In the genomic region with DNA sequence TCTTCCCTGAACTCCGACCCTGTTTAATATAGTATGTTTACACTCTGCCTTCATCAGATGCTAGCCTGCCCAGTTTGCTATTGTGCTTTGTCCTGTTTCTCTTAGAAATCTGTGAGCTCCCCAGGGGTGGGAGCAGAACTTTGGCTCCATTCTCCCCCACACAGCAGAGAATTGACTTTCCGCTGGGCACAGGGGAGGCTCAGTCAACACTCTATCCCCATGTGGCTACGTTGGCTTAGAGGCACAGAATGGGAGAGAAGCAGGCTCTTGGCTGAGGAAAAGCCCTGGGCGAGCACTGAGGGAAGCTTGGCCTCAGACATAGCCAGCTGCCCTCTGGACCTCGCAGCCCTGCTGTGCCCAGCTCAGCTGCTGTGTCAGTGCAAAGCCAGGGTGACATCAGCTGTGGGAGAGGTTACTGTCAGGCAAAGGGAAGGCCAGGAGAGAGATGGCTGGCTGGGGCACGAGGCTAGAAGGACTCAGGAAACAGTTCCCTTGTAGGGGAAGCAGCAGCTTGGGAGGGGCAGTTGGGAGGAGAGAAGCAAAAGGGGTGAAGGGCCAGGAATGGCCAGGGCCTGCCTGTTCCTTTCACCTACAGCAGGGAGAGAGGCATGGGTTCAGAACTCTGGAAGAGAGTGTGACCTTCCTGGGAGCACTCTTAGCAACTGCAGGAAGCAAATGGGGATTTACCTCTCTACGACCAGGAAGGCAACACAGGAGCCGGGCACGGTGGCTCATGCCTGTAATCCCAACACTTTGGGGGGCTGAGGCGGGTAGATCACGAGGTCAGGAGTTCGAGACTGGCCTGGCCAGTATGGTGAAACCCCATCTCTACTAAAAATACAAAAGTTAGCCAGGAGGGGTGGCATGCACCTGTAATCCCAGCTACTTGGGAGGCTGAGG, we compare ENCODE assay signal across 1 cellular context.
TF ChIP-seq lines count a peak whose summit lies in the region.

No MANE protein-coding gene starts in this region.

TF ChIP-seq in HepG2, 621 proteins besides CTCF, POLR2A, EP300 and RAD21 (continued from another document and continues in another):
- TF ChIP-seq, protein P1, sequence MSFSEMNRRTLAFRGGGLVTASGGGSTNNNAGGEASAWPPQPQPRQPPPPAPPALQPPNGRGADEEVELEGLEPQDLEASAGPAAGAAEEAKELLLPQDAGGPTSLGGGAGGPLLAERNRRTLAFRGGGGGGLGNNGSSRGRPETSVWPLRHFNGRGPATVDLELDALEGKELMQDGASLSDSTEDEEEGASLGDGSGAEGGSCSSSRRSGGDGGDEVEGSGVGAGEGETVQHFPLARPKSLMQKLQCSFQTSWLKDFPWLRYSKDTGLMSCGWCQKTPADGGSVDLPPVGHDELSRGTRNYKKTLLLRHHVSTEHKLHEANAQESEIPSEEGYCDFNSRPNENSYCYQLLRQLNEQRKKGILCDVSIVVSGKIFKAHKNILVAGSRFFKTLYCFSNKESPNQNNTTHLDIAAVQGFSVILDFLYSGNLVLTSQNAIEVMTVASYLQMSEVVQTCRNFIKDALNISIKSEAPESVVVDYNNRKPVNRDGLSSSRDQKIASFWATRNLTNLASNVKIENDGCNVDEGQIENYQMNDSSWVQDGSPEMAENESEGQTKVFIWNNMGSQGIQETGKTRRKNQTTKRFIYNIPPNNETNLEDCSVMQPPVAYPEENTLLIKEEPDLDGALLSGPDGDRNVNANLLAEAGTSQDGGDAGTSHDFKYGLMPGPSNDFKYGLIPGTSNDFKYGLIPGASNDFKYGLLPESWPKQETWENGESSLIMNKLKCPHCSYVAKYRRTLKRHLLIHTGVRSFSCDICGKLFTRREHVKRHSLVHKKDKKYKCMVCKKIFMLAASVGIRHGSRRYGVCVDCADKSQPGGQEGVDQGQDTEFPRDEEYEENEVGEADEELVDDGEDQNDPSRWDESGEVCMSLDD (CRISPR knock-in tag; IDR thresholded peaks at IDR 0.05; ENCODE audit: borderline replicate concordance) = no peak
- TF ChIP-seq, protein P2, sequence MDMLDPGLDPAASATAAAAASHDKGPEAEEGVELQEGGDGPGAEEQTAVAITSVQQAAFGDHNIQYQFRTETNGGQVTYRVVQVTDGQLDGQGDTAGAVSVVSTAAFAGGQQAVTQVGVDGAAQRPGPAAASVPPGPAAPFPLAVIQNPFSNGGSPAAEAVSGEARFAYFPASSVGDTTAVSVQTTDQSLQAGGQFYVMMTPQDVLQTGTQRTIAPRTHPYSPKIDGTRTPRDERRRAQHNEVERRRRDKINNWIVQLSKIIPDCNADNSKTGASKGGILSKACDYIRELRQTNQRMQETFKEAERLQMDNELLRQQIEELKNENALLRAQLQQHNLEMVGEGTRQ (IDR thresholded peaks at IDR 0.05; ENCODE audit: low read depth, low read length) = no peak
- TF ChIP-seq, protein P2 (CRISPR knock-in tag; IDR thresholded peaks at IDR 0.05; ENCODE audit: borderline replicate concordance) = no peak
- TF ChIP-seq, protein P3, sequence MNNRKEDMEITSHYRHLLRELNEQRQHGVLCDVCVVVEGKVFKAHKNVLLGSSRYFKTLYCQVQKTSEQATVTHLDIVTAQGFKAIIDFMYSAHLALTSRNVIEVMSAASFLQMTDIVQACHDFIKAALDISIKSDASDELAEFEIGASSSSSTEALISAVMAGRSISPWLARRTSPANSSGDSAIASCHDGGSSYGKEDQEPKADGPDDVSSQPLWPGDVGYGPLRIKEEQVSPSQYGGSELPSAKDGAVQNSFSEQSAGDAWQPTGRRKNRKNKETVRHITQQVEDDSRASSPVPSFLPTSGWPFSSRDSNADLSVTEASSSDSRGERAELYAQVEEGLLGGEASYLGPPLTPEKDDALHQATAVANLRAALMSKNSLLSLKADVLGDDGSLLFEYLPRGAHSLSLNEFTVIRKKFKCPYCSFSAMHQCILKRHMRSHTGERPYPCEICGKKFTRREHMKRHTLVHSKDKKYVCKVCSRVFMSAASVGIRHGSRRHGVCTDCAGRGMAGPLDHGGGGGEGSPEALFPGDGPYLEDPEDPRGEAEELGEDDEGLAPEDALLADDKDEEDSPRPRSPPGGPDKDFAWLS (CRISPR knock-in tag; IDR thresholded peaks at IDR 0.05; ENCODE audit: borderline replicate concordance) = no peak
- TF ChIP-seq NR1H2 (CRISPR knock-in tag; IDR thresholded peaks at IDR 0.05; ENCODE audit: borderline replicate concordance, low read depth) (no peak), CENPBD1 (CRISPR knock-in tag; IDR thresholded peaks at IDR 0.05; ENCODE audit: borderline replicate concordance, low read depth) (no peak), CEBPG (CRISPR knock-in tag; IDR thresholded peaks at IDR 0.05) (no peak), ZNF788 (CRISPR knock-in tag; IDR thresholded peaks at IDR 0.05; ENCODE audit: borderline replicate concordance) (no peak; the same call in 1 of the 2 replicates), ZBTB14 (CRISPR knock-in tag; IDR thresholded peaks at IDR 0.05) (no peak), SIX4 (CRISPR knock-in tag; IDR thresholded peaks at IDR 0.05) (no peak), FOSL2 (CRISPR knock-in tag; IDR thresholded peaks at IDR 0.05) (peak; percentile 49), HNRNPH1 (optimal IDR thresholded peaks at IDR 0.05; ENCODE audit: low read depth, low read length) (no peak), ZNF329 (CRISPR knock-in tag; IDR thresholded peaks at IDR 0.05; ENCODE audit: low read depth) (no peak), MEF2D (CRISPR knock-in tag; IDR thresholded peaks at IDR 0.05) (peak; percentile 42; the same call in 1 of the 2 replicates), HIC2 (CRISPR knock-in tag; IDR thresholded peaks at IDR 0.05; ENCODE audit: low read depth) (peak; percentile 93), TEAD3 (CRISPR knock-in tag; optimal IDR thresholded peaks at IDR 0.05; ENCODE audit: borderline replicate concordance) (peak; percentile 76), ZFP90 (CRISPR knock-in tag; IDR thresholded peaks at IDR 0.05; ENCODE audit: borderline replicate concordance) (peak; percentile 73; the same call in 1 of the 2 replicates), HOXA5 (CRISPR knock-in tag; IDR thresholded peaks at IDR 0.05) (no peak), JUN (CRISPR knock-in tag; IDR thresholded peaks at IDR 0.05) (0 out of 2 replicates have a peak, but pooled peaks have one; percentile 36), NPAS2 (CRISPR knock-in tag; IDR thresholded peaks at IDR 0.05; ENCODE audit: borderline replicate concordance) (no peak), HNF1A (IDR thresholded peaks at IDR 0.05; ENCODE audit: low read depth) (no peak; the same call in 1 of the 2 replicates), HNF1A (CRISPR knock-in tag; IDR thresholded peaks at IDR 0.05; ENCODE audit: borderline replicate concordance) (peak; percentile 38; the same call in 1 of the 2 replicates), TOPORS (CRISPR knock-in tag; IDR thresholded peaks at IDR 0.05) (0 out of 2 replicates have a peak, but pooled peaks have one; percentile 22), DR1 (CRISPR knock-in tag; IDR thresholded peaks at IDR 0.05) (peak; percentile 46; the same call in 1 of the 2 replicates), WIZ (CRISPR knock-in tag; IDR thresholded peaks at IDR 0.05) (0 out of 2 replicates have a peak, but pooled peaks have one; percentile 58), TFAP4 (IDR thresholded peaks at IDR 0.05; ENCODE audit: borderline replicate concordance, low read depth) (peak; percentile 98)
- TF ChIP-seq, protein P4, sequence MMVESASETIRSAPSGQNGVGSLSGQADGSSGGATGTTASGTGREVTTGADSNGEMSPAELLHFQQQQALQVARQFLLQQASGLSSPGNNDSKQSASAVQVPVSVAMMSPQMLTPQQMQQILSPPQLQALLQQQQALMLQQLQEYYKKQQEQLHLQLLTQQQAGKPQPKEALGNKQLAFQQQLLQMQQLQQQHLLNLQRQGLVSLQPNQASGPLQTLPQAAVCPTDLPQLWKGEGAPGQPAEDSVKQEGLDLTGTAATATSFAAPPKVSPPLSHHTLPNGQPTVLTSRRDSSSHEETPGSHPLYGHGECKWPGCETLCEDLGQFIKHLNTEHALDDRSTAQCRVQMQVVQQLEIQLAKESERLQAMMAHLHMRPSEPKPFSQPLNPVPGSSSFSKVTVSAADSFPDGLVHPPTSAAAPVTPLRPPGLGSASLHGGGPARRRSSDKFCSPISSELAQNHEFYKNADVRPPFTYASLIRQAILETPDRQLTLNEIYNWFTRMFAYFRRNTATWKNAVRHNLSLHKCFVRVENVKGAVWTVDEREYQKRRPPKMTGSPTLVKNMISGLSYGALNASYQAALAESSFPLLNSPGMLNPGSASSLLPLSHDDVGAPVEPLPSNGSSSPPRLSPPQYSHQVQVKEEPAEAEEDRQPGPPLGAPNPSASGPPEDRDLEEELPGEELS (CRISPR knock-in tag; IDR thresholded peaks at IDR 0.05) = peak; percentile 62; the same call in 1 of the 2 replicates
- TF ChIP-seq, protein P5, sequence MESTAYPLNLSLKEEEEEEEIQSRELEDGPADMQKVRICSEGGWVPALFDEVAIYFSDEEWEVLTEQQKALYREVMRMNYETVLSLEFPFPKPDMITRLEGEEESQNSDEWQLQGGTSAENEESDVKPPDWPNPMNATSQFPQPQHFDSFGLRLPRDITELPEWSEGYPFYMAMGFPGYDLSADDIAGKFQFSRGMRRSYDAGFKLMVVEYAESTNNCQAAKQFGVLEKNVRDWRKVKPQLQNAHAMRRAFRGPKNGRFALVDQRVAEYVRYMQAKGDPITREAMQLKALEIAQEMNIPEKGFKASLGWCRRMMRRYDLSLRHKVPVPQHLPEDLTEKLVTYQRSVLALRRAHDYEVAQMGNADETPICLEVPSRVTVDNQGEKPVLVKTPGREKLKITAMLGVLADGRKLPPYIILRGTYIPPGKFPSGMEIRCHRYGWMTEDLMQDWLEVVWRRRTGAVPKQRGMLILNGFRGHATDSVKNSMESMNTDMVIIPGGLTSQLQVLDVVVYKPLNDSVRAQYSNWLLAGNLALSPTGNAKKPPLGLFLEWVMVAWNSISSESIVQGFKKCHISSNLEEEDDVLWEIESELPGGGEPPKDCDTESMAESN (CRISPR knock-in tag; conservative IDR thresholded peaks at IDR 0.05) = peak; percentile 22; the same call in 1 of the 2 replicates
